Comparison of ENCODE assay signal across 1 cellular context in genomic region chr12:121793836-121794531, GRCh38.
TF ChIP-seq lines count a peak whose summit lies in the region.

No MANE protein-coding gene starts in this region.

TF ChIP-seq in K562, 482 proteins besides CTCF, POLR2A, EP300 and RAD21 (continued from another document and continues in another):
- TF ChIP-seq CHAMP1 (IDR thresholded peaks at IDR 0.05) (no peak), PCBP2 (IDR thresholded peaks at IDR 0.05; ENCODE audit: low read depth, low read length, poor library complexity, severe bottlenecking) (no peak), TCFL5 (CRISPR knock-in tag; conservative IDR thresholded peaks at IDR 0.05) (no peak), BDP1 (IDR thresholded peaks at IDR 0.05; ENCODE audit: insufficient read depth, insufficient read length) (no peak), KAT7 (CRISPR knock-in tag; IDR thresholded peaks at IDR 0.05; ENCODE audit: borderline replicate concordance) (0 out of 2 replicates have a peak, but pooled peaks have one; percentile 75), ZNF175 (CRISPR knock-in tag; IDR thresholded peaks at IDR 0.05; ENCODE audit: low read depth) (no peak), ZNF280B (CRISPR knock-in tag; IDR thresholded peaks at IDR 0.05) (no peak), SP2 (IDR thresholded peaks at IDR 0.05; ENCODE audit: extremely low read depth, low read depth, low read length, poor library complexity, severe bottlenecking) (no peak), PHB (CRISPR knock-in tag; IDR thresholded peaks at IDR 0.05) (no peak), ZNF12 (CRISPR knock-in tag; IDR thresholded peaks at IDR 0.05) (no peak), ZNF23 (CRISPR knock-in tag; IDR thresholded peaks at IDR 0.05) (no peak), NR2F6 (CRISPR knock-in tag; IDR thresholded peaks at IDR 0.05) (no peak), SAFB (IDR thresholded peaks at IDR 0.05; ENCODE audit: borderline replicate concordance, low read depth, low read length) (peak; percentile 87; the same call in 1 of the 2 replicates), CREB5 (CRISPR knock-in tag; IDR thresholded peaks at IDR 0.05) (no peak), BRD9 (IDR thresholded peaks at IDR 0.05; ENCODE audit: low read depth, partially characterized antibody) (peak; percentile 71), SMAD2 (IDR thresholded peaks at IDR 0.05; ENCODE audit: low read depth, low read length) (no peak), PYGO2 (tag; IDR thresholded peaks at IDR 0.05) (no peak), PRDM10 (IDR thresholded peaks at IDR 0.05; ENCODE audit: partially characterized antibody) (peak; percentile 31), POLR2G (IDR thresholded peaks at IDR 0.05; ENCODE audit: low read depth, low read length) (peak; percentile 91), POU5F1 (IDR thresholded peaks at IDR 0.05; ENCODE audit: borderline replicate concordance, low read depth, low read length, partially characterized antibody) (no peak), ZNF121 (CRISPR knock-in tag; conservative IDR thresholded peaks at IDR 0.05) (peak; percentile 17; the same call in 1 of the 2 replicates), NR2C2 (CRISPR knock-in tag; IDR thresholded peaks at IDR 0.05) (peak; percentile 77), NR2C2 (tag; IDR thresholded peaks at IDR 0.05) (no peak; the same call in 1 of the 2 replicates), NR0B1 (IDR thresholded peaks at IDR 0.05; ENCODE audit: partially characterized antibody) (no peak), ZBTB33 (CRISPR knock-in tag; IDR thresholded peaks at IDR 0.05) (peak; percentile 94), MBD2 (IDR thresholded peaks at IDR 0.05; ENCODE audit: borderline replicate concordance, low read depth) (0 out of 2 replicates have a peak, but pooled peaks have one; percentile 22), ZNF212 (CRISPR knock-in tag; IDR thresholded peaks at IDR 0.05) (no peak), SMC3 (conservative IDR thresholded peaks at IDR 0.05; ENCODE audit: insufficient read depth, low read depth, low read length) (peak; percentile 97), RBFOX2 (IDR thresholded peaks at IDR 0.05; ENCODE audit: low read depth, low read length) (peak; percentile 87), ZNF316 (IDR thresholded peaks at IDR 0.05) (no peak), EHMT2 (IDR thresholded peaks at IDR 0.05) (no peak), HIVEP1 (CRISPR knock-in tag; IDR thresholded peaks at IDR 0.05) (no peak), EWSR1 (IDR thresholded peaks at IDR 0.05; ENCODE audit: borderline replicate concordance, low read depth, partially characterized antibody) (no peak), BRCA1 (IDR thresholded peaks at IDR 0.05) (no peak), BRCA1 (CRISPR knock-in tag; IDR thresholded peaks at IDR 0.05) (no peak), FOXK1 (CRISPR knock-in tag; IDR thresholded peaks at IDR 0.05; ENCODE audit: borderline replicate concordance) (no peak), ZBTB7A (IDR thresholded peaks at IDR 0.05; ENCODE audit: borderline replicate concordance, control insufficient read depth, low read depth, low read length) (peak; percentile 86), HOMEZ (CRISPR knock-in tag; IDR thresholded peaks at IDR 0.05) (no peak), MCM5 (IDR thresholded peaks at IDR 0.05; ENCODE audit: low read depth) (no peak), ZNF707 (CRISPR knock-in tag; conservative IDR thresholded peaks at IDR 0.05) (no peak), CBX8 (IDR thresholded peaks at IDR 0.05; ENCODE audit: borderline replicate concordance, extremely low read depth, low read depth, low read length, poor library complexity, severe bottlenecking) (no peak), EP400 (IDR thresholded peaks at IDR 0.05) (peak; percentile 80; the same call in 1 of the 2 replicates), ZNF639 (CRISPR knock-in tag; conservative IDR thresholded peaks at IDR 0.05 in 1 of 2, IDR thresholded peaks at IDR 0.05 in 1 of 2) (no peak), ZNF592 (IDR thresholded peaks at IDR 0.05) (peak; percentile 92), ZNF696 (CRISPR knock-in tag; conservative IDR thresholded peaks at IDR 0.05) (no peak)
